12 cellular contexts compared by ENCODE assay signal in genomic region chr17:28390984-28391383, GRCh38. TPM values are rescaled to one million over a fixed set of nuclear protein-coding genes. Genes with fewer than 3 reads are reported as not detected.
"Had no signal": no experiment of that assay in that cellular context is flagged by ENCODE, and none has a peak within 500 bp of the region (broad histone marks: within the 10 kb centered on the region; RNA-seq: fewer than 3 reads in every experiment).

No MANE protein-coding gene starts in this region.

- H3K27ac Mint-ChIP-seq: H9, HFFc6 had no signal

- H3K4me3 ChIP-seq: GM23248 had no signal

- DNase-seq: GM23248, H9, HCEC 1CT, HFFc6, IMR-90, Karpas-422, KBM-7 had no signal

- H3K4me2 ChIP-seq: KMS-11 had no signal

- H3K9me3 Mint-ChIP-seq: H9, HFFc6 had no signal

- H3K4me3 Mint-ChIP-seq: H9, HFFc6 had no signal

- H2AFZ ChIP-seq: GM23248 had no signal

- H3K9ac ChIP-seq: GM23248, KMS-11 had no signal

- FAIRE-seq: H1, H54, HTR-8/SVneo had no signal

- H3K27ac ChIP-seq: GM23248, KMS-11 had no signal

RNA-seq across cellular contexts. Expression of gene VTN, which starts 20.9 kb away (rescaled TPM):
- total RNA-seq: GM23248, H1, H9, HT-29 had no signal

RNA-seq across cellular contexts. Expression of gene SEBOX, which starts 26.0 kb away (rescaled TPM):
- total RNA-seq: GM23248, H1, H9, HFFc6, HT-29, IMR-90 had no signal
- polyA plus RNA-seq: GM23248, H1, IMR-90 had no signal
